In the genomic region with DNA sequence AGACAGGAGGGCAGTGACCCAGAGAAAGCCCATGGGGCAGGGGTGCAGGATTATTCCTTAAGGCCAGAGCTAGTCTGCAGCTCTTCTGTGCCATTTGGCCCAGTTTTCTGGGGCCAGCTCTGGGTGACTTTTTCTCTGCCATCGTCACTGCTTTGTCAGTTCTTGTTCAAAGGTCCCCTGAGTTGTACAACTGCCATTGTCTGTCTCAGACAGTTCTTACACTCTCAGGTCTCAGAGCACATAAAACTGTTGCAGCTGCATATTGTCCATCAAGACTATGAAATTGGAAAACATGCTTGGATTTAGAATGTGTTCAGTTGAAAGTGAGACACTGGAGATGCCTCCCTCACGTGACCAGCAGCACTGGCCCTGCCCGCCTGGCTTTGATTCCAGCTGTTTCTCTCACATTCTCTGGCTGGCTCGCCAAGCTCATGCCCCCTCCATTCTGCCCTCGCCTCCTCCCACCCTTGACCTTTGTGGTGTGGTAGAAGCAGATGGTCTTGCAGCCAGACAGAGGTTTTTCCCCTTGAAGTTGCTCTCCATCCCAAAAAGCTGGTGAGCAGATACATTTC, we compare ENCODE assay signal across 16 cellular contexts.
"Had no signal": no experiment of that assay in that cellular context is flagged by ENCODE, and none has a peak within 500 bp of the region (broad histone marks: within the 10 kb centered on the region; RNA-seq: fewer than 3 reads in every experiment).

No MANE protein-coding gene starts in this region.

- H3K4me3 ChIP-seq: breast epithelium, pancreas, SJSA1, suprapubic skin had no signal

- H3K4me1 ChIP-seq: breast epithelium, pancreas, SJSA1, suprapubic skin had no signal

- H3K36me3 ChIP-seq: breast epithelium, pancreas, SJSA1, suprapubic skin had no signal

- H3K27ac ChIP-seq: breast epithelium, pancreas, SJSA1, suprapubic skin had no signal

- DNase-seq: activated B cell treated with CpG ODN at 0.5 μM for 24 hours; activated CD4-positive, alpha-beta T cell treated with anti-CD3 and anti-CD28 coated beads for 48 hours; activated CD8-positive, alpha-beta memory T cell treated with anti-CD3 and anti-CD28 coated beads, Interleukin-2, amount 50 U/mL, for 48 hours; activated CD8-positive, alpha-beta T cell treated with anti-CD3 and anti-CD28 coated beads, Interleukin-2, amount 10 ng/mL, durations not matched to agents 7 days and 5 days; activated naive CD4-positive, alpha-beta T cell; aorta; kidney glomerular epithelial cell; pancreas; small intestine; stimulated activated CD4-positive, alpha-beta T cell treated with anti-CD3 and anti-CD28 coated beads, Interleukin-4, amount 100 ng/mL, for 4 hours; stimulated activated CD8-positive, alpha-beta memory T cell treated with anti-CD3 and anti-CD28 coated beads, Interleukin-4, amount 100 ng/mL, for 48 hours; stimulated activated naive CD4-positive, alpha-beta T cell treated with Interleukin-2 at 50 U/mL for 16 hours; SW 1271 had no signal

- ATAC-seq: activated CD8-positive, alpha-beta T cell treated with anti-CD3 and anti-CD28 coated beads, Interleukin-2, amount 10 ng/mL, durations not matched to agents 7 days and 5 days; pancreas had no signal

- H3K9me3 ChIP-seq: breast epithelium, pancreas, SJSA1, suprapubic skin had no signal

- H3K27me3 ChIP-seq: pancreas, SJSA1 had no signal
